In the genomic region with DNA sequence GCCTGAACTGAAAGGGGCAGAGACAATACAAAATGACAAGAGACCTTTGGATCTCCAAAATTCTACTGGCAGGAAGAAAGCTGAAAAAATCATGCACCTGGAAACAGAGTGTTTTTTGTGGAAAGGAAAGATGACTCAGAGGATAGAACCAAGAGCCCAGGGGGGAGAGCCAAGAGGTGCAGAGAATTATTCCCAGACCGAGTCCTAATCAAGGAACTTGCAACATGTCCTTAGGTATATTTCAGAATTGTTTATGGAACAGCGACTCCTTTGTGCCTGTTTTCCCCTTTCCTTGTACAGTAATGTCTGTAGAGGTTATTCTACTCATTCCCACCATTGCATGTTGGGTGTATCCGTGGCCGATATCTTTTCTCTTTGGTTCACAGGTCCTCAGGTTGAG, we compare ENCODE assay signal across 15 cellular contexts.
"Had no signal": no experiment of that assay in that cellular context is flagged by ENCODE, and none has a peak within 500 bp of the region (broad histone marks: within the 10 kb centered on the region; RNA-seq: fewer than 3 reads in every experiment).

No MANE protein-coding gene starts in this region.

- H3K4me3 ChIP-seq: dorsolateral prefrontal cortex, esophagus muscularis mucosa had no signal

- H3K9me3 ChIP-seq: esophagus muscularis mucosa had no signal

- ATAC-seq: left colon; naive thymus-derived CD4-positive, alpha-beta T cell had no signal

- FAIRE-seq: kidney, small intestine had no signal

- DNase-seq: cortex of kidney; dorsolateral prefrontal cortex; effector CD8-positive, alpha-beta T cell; foreskin fibroblast; kidney; left colon; naive thymus-derived CD4-positive, alpha-beta T cell; posterior cingulate gyrus; right cardiac atrium; small intestine; stimulated activated CD4-positive, alpha-beta T cell treated with anti-CD3 and anti-CD28 coated beads, Interleukin-12 subunit alpha, Interleukin-12 subunit beta, amount 100 ng/mL, for 4 hours; stimulated activated CD4-positive, alpha-beta T cell treated with anti-CD3 and anti-CD28 coated beads, Interleukin-2, amount 100 ng/mL, for 48 hours; stimulated activated naive CD4-positive, alpha-beta T cell treated with Interleukin-2 at 50 U/mL for 16 hours; trophoblast cell had no signal

- H3K27me3 ChIP-seq: esophagus muscularis mucosa had no signal

- H3K27ac ChIP-seq: dorsolateral prefrontal cortex, esophagus muscularis mucosa had no signal

- H3K36me3 ChIP-seq: esophagus muscularis mucosa had no signal

- H3K4me1 ChIP-seq: esophagus muscularis mucosa had no signal
